In genomic region chr1:109493805-109494539, GRCh38 we compare ENCODE assay signal across 1 cellular context.
TF ChIP-seq lines count a peak whose summit lies in the region.

A gene with protein sequence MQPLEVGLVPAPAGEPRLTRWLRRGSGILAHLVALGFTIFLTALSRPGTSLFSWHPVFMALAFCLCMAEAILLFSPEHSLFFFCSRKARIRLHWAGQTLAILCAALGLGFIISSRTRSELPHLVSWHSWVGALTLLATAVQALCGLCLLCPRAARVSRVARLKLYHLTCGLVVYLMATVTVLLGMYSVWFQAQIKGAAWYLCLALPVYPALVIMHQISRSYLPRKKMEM (plus strand): TSS chr1:109494094. CDS start chr1:109494140, 46 bp downstream.

TF ChIP-seq in K562, 482 proteins besides CTCF, POLR2A, EP300 and RAD21 (continued from another document and continues in another):
- TF ChIP-seq NR4A1 (CRISPR knock-in tag; IDR thresholded peaks at IDR 0.05) (no peak), NR4A1 (tag; IDR thresholded peaks at IDR 0.05) (0 out of 2 replicates have a peak, but pooled peaks have one; percentile 35), RB1 (IDR thresholded peaks at IDR 0.05; ENCODE audit: low read depth) (peak; percentile 99), SIN3A (IDR thresholded peaks at IDR 0.05; ENCODE audit: borderline replicate concordance in 2 of 2, control insufficient read depth in 1 of 2, low read depth in 2 of 2, low read length in 2 of 2) (peak; percentile 97 to 98; a peak in 3 of 4 replicates), TAF1 (IDR thresholded peaks at IDR 0.05; ENCODE audit: control insufficient read depth, extremely low read depth, insufficient read depth, low read length, severe bottlenecking) (peak; percentile 54), POLR2G (IDR thresholded peaks at IDR 0.05; ENCODE audit: low read depth, low read length) (peak; percentile 93), EGR1 (conservative IDR thresholded peaks at IDR 0.05) (peak; percentile 98), ZBTB17 (CRISPR knock-in tag; IDR thresholded peaks at IDR 0.05) (peak; percentile 43; the same call in 1 of the 2 replicates), UBTF (IDR thresholded peaks at IDR 0.05; ENCODE audit: borderline replicate concordance in 1 of 2, low read depth in 2 of 2, low read length in 2 of 2) (peak; percentile 64 to 74; a peak in 2 of 4 replicates), ZNF583 (CRISPR knock-in tag; IDR thresholded peaks at IDR 0.05) (0 out of 2 replicates have a peak, but pooled peaks have one; percentile 30), DPF2 (IDR thresholded peaks at IDR 0.05) (peak; percentile 35; the same call in 1 of the 2 replicates), SUPT5H (IDR thresholded peaks at IDR 0.05) (peak; percentile 83), ASH1L (IDR thresholded peaks at IDR 0.05; ENCODE audit: borderline replicate concordance, low read depth, partially characterized antibody) (peak; percentile 68), NRF1 (conservative IDR thresholded peaks at IDR 0.05 in 1 of 2, IDR thresholded peaks at IDR 0.05 in 1 of 2) (peak; percentile 41 to 56), HDAC1 (IDR thresholded peaks at IDR 0.05) (peak; percentile 88 to 100; a peak in 3 of 4 replicates), BRD9 (IDR thresholded peaks at IDR 0.05; ENCODE audit: low read depth, partially characterized antibody) (no peak), RBM25 (IDR thresholded peaks at IDR 0.05; ENCODE audit: low read depth, low read length, severe bottlenecking) (peak; percentile 82), MTA3 (IDR thresholded peaks at IDR 0.05; ENCODE audit: borderline replicate concordance) (peak; percentile 88; the same call in 1 of the 2 replicates), PCBP2 (IDR thresholded peaks at IDR 0.05; ENCODE audit: low read depth, low read length, poor library complexity, severe bottlenecking) (no peak), PML (IDR thresholded peaks at IDR 0.05; ENCODE audit: low read length) (peak; percentile 49; the same call in 1 of the 2 replicates), ZNF41 (CRISPR knock-in tag; conservative IDR thresholded peaks at IDR 0.05) (no peak), FOXM1 (IDR thresholded peaks at IDR 0.05; ENCODE audit: low read depth) (0 out of 2 replicates have a peak, but pooled peaks have one; percentile 7), FOXM1 (CRISPR knock-in tag; IDR thresholded peaks at IDR 0.05; ENCODE audit: low read depth) (0 out of 2 replicates have a peak, but pooled peaks have one; percentile 32), HMGN3 (IDR thresholded peaks at IDR 0.05; ENCODE audit: borderline replicate concordance, extremely low read depth, insufficient read length, low read depth, low read length) (peak; percentile 93), TOE1 (IDR thresholded peaks at IDR 0.05; ENCODE audit: borderline replicate concordance) (peak; percentile 86), TOE1 (CRISPR knock-in tag; IDR thresholded peaks at IDR 0.05; ENCODE audit: borderline replicate concordance, low read depth) (no peak), ZBTB2 (IDR thresholded peaks at IDR 0.05) (peak; percentile 65; the same call in 1 of the 2 replicates), MNT (conservative IDR thresholded peaks at IDR 0.05) (peak; percentile 90 to 97), CBX3 (IDR thresholded peaks at IDR 0.05; ENCODE audit: borderline replicate concordance in 1 of 2, low read length in 2 of 2) (peak in 1 of 2 experiments; percentile 26; a peak in 1 of 3 replicates), FOSL1 (tag; conservative IDR thresholded peaks at IDR 0.05) (0 out of 2 replicates have a peak, but pooled peaks have one; percentile 26), HDAC2 (IDR thresholded peaks at IDR 0.05) (peak; percentile 97), CBX1 (IDR thresholded peaks at IDR 0.05; ENCODE audit: low read depth) (peak; percentile 67; the same call in 1 of the 2 replicates), POLR2B (IDR thresholded peaks at IDR 0.05; ENCODE audit: low read depth, partially characterized antibody) (peak; percentile 79), PHB2 (IDR thresholded peaks at IDR 0.05; ENCODE audit: low read depth) (no peak), ZNF12 (CRISPR knock-in tag; IDR thresholded peaks at IDR 0.05) (0 out of 2 replicates have a peak, but pooled peaks have one; percentile 27), MYC (IDR thresholded peaks at IDR 0.05; ENCODE audit: low read depth, low read length) (no peak; the same call in 1 of the 2 replicates), MYC (CRISPR knock-in tag; IDR thresholded peaks at IDR 0.05; ENCODE audit: borderline replicate concordance, low read depth) (peak; percentile 60; the same call in 1 of the 2 replicates), SNIP1 (IDR thresholded peaks at IDR 0.05; ENCODE audit: low read depth) (no peak), ZKSCAN3 (CRISPR knock-in tag; IDR thresholded peaks at IDR 0.05) (no peak), ETS2 (tag; IDR thresholded peaks at IDR 0.05; ENCODE audit: borderline replicate concordance, poor library complexity, severe bottlenecking) (no peak), SNRNP70 (optimal IDR thresholded peaks at IDR 0.05; ENCODE audit: low read depth, low read length) (no peak), BACH1 (tag; IDR thresholded peaks at IDR 0.05) (no peak), MTA2 (IDR thresholded peaks at IDR 0.05; ENCODE audit: low read depth) (no peak), RUNX1 (IDR thresholded peaks at IDR 0.05; ENCODE audit: low read depth) (0 out of 2 replicates have a peak, but pooled peaks have one; percentile 58), RBM39 (optimal IDR thresholded peaks at IDR 0.05; ENCODE audit: low read depth, low read length) (no peak), ZBED1 (IDR thresholded peaks at IDR 0.05) (no peak), E2F3 (CRISPR knock-in tag; IDR thresholded peaks at IDR 0.05) (0 out of 2 replicates have a peak, but pooled peaks have one; percentile 50)
- TF ChIP-seq, protein P1, sequence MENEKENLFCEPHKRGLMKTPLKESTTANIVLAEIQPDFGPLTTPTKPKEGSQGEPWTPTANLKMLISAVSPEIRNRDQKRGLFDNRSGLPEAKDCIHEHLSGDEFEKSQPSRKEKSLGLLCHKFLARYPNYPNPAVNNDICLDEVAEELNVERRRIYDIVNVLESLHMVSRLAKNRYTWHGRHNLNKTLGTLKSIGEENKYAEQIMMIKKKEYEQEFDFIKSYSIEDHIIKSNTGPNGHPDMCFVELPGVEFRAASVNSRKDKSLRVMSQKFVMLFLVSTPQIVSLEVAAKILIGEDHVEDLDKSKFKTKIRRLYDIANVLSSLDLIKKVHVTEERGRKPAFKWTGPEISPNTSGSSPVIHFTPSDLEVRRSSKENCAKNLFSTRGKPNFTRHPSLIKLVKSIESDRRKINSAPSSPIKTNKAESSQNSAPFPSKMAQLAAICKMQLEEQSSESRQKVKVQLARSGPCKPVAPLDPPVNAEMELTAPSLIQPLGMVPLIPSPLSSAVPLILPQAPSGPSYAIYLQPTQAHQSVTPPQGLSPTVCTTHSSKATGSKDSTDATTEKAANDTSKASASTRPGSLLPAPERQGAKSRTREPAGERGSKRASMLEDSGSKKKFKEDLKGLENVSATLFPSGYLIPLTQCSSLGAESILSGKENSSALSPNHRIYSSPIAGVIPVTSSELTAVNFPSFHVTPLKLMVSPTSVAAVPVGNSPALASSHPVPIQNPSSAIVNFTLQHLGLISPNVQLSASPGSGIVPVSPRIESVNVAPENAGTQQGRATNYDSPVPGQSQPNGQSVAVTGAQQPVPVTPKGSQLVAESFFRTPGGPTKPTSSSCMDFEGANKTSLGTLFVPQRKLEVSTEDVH (IDR thresholded peaks at IDR 0.05; ENCODE audit: low read depth, partially characterized antibody): peak; percentile 92
- TF ChIP-seq, protein P2, sequence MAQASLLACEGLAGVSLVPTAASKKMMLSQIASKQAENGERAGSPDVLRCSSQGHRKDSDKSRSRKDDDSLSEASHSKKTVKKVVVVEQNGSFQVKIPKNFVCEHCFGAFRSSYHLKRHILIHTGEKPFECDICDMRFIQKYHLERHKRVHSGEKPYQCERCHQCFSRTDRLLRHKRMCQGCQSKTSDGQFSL (CRISPR knock-in tag; IDR thresholded peaks at IDR 0.05): no peak
- TF ChIP-seq, protein P2 (tag; IDR thresholded peaks at IDR 0.05): 0 out of 4 replicates have a peak, but pooled peaks of 1 of the 2 experiments have one; percentile 23
